ENCODE assay signal across 1 cellular context in genomic region chr13:30307966-30308290, GRCh38.
TF ChIP-seq lines count a peak whose summit lies in the region.

No MANE protein-coding gene starts in this region.

TF ChIP-seq in HCT116, 20 proteins besides CTCF, POLR2A, EP300 and RAD21 (continued from another document):
- TF ChIP-seq, protein P1, sequence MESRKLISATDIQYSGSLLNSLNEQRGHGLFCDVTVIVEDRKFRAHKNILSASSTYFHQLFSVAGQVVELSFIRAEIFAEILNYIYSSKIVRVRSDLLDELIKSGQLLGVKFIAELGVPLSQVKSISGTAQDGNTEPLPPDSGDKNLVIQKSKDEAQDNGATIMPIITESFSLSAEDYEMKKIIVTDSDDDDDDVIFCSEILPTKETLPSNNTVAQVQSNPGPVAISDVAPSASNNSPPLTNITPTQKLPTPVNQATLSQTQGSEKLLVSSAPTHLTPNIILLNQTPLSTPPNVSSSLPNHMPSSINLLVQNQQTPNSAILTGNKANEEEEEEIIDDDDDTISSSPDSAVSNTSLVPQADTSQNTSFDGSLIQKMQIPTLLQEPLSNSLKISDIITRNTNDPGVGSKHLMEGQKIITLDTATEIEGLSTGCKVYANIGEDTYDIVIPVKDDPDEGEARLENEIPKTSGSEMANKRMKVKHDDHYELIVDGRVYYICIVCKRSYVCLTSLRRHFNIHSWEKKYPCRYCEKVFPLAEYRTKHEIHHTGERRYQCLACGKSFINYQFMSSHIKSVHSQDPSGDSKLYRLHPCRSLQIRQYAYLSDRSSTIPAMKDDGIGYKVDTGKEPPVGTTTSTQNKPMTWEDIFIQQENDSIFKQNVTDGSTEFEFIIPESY (IDR thresholded peaks at IDR 0.05; ENCODE audit: extremely low read depth, insufficient replicate concordance, low read length) = no peak
- TF ChIP-seq ZNF274 (IDR thresholded peaks at IDR 0.05; ENCODE audit: low read depth, low read length) (no peak), EZH2phosphoT487 (IDR thresholded peaks at IDR 0.05; ENCODE audit: borderline replicate concordance) (no peak), CBX3 (IDR thresholded peaks at IDR 0.05; ENCODE audit: low read depth) (no peak)
